In the genomic region with DNA sequence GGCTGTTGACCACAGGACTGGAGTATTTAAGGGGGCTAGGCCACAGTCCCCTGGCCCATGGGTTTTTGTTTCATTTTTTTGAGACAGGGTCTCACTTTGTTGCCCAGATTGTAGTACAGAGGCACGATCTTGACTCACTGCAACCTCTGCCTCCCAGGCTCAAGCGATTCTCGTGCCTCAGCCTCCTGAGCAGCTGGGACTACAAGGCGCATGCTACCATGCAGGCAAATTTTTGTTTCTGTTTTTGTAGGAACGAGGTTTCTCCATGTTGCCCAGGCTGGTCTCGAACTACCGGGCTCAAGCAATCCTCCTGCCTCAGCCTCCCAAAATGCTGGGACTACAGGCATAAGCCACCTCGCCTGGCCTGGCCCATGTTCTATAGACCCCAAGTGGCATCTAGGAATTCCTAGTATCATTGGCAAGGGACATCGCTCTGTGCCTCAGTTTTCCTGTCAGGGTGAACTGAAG, we compare ENCODE assay signal across 11 cellular contexts. TPM values are rescaled to one million over a fixed set of nuclear protein-coding genes. Genes with fewer than 3 reads are reported as not detected.
DNase-seq lines count a peak whose midpoint lies in the region; ATAC-seq and TF ChIP-seq lines count a peak whose summit lies in the region.
"Had no signal": no experiment of that assay in that cellular context is flagged by ENCODE, and none has a peak within 500 bp of the region (broad histone marks: within the 10 kb centered on the region; RNA-seq: fewer than 3 reads in every experiment).

No MANE protein-coding gene starts in this region.

- H3K36me3 ChIP-seq in Panc1 (ENCODE audit: control insufficient read depth, insufficient read depth, low read length) (no peaks in the 10 kb centered on the region; the same call in 1 of the 2 replicates), esophagus squamous epithelium (no peaks in the 10 kb centered on the region), rectal smooth muscle tissue (ENCODE audit: control insufficient read depth, insufficient read depth, low read length) (no peaks in the 10 kb centered on the region)

- H3K27ac ChIP-seq in CD4-positive, alpha-beta T cell (ENCODE audit: low read depth, low read length) = no peak overlapping the region
- peak overlapping the region; percentile 98 for H3K27ac ChIP-seq in Panc1 (ENCODE audit: low read length)
- H3K27ac ChIP-seq in esophagus squamous epithelium = peak overlapping the region; percentile 60 to 86 (median 68)
- H3K27ac ChIP-seq in rectal smooth muscle tissue (ENCODE audit: low read depth, low read length) = peak overlapping the region; percentile 79
- H3K27ac ChIP-seq: VCaP had no signal

- intact Hi-C loops in CD4-positive, alpha-beta T cell (cut with DNase I, micrococcal nuclease) = no loop called here
- intact Hi-C loops in Panc1 (cut with micrococcal nuclease; ENCODE audit: unreplicated experiment) = no loop called here
- intact Hi-C loops in esophagus squamous epithelium (cut with DNase I) = no loop called here

- no peak overlapping the region for H3K9ac ChIP-seq in rectal smooth muscle tissue (ENCODE audit: low read length)

- no peaks in the 10 kb centered on the region for H3K36me3 Mint-ChIP-seq in CD4-positive, alpha-beta T cell (ENCODE audit: low read depth)

- TF ChIP-seq CTCF in CD4-positive, alpha-beta T cell (IDR thresholded peaks at IDR 0.05) = no peak
- TF ChIP-seq CTCF in Panc1 (IDR thresholded peaks at IDR 0.05) (no peak), esophagus squamous epithelium (IDR thresholded peaks at IDR 0.05) (no peak)

- TF ChIP-seq POLR2A in esophagus squamous epithelium (IDR thresholded peaks at IDR 0.05) = no peak

- peaks cover 81% of the 10 kb centered on the region for H3K4me1 ChIP-seq in Panc1 (ENCODE audit: control insufficient read depth, insufficient read depth, low read length)
- peaks cover 41 to 93% (median 81%) of the 10 kb centered on the region in 3 donors for H3K4me1 ChIP-seq in esophagus squamous epithelium
- H3K4me1 ChIP-seq in rectal smooth muscle tissue (ENCODE audit: control insufficient read depth, insufficient read depth, low read length) = peaks cover 54% of the 10 kb centered on the region

- H3K9me3 ChIP-seq in CD4-positive, alpha-beta T cell (ENCODE audit: control insufficient read depth, low read length) = no peaks in the 10 kb centered on the region
- no peaks in the 10 kb centered on the region for H3K9me3 ChIP-seq in Panc1 (ENCODE audit: control insufficient read depth, insufficient read depth, low read depth, low read length)
- no peaks in the 10 kb centered on the region for H3K9me3 ChIP-seq in esophagus squamous epithelium

- POLR2A ChIA-PET in CD4-positive, alpha-beta T cell (lab: Charles Lee) = no interaction called here
- POLR2A ChIA-PET in Panc1 (lab: Charles Lee) = interaction anchor here (0.7 to 1.1 kb wide), 2 partner anchors 42 to 57 kb away, joined by 5 to 13 read pairs; no protein-coding TSS in a partner anchor

- H3K9me3 Mint-ChIP-seq in CD4-positive, alpha-beta T cell = no peaks in the 10 kb centered on the region

- H3K4me3 Mint-ChIP-seq in CD4-positive, alpha-beta T cell = no peak overlapping the region

- no peak for ATAC-seq in CD4-positive, alpha-beta T cell (ENCODE audit: poor library complexity)
- no peak for ATAC-seq in Panc1
- no peak for ATAC-seq in HG02571 (IDR thresholded peaks at IDR 0.05; ENCODE audit: unreplicated experiment)

- in situ Hi-C loops in Panc1 (cut with HindIII; ENCODE audit: low pct_unique_long_range_greater_than_20kb, low sequenced_read_pairs) = no loop called here

- H3K27me3 ChIP-seq in CD4-positive, alpha-beta T cell (ENCODE audit: control insufficient read depth, insufficient read depth, low read length) = no peaks in the 10 kb centered on the region
- H3K27me3 ChIP-seq in Panc1 (ENCODE audit: control insufficient read depth, insufficient read depth, low read length) (no peaks in the 10 kb centered on the region), esophagus squamous epithelium (peaks cover 0 to 6% (median 0%) of the 10 kb centered on the region in 4 donors), rectal smooth muscle tissue (ENCODE audit: control insufficient read depth, insufficient read depth, low read length) (no peaks in the 10 kb centered on the region)

- WGBS in esophagus squamous epithelium, 2 donors = 83 to 91% methylated on average over 8 to 9 of the region's 9 CpGs

- H3K4me1 Mint-ChIP-seq in CD4-positive, alpha-beta T cell (ENCODE audit: low read depth) = peaks cover 42% of the 10 kb centered on the region

- H3K27ac Mint-ChIP-seq in CD4-positive, alpha-beta T cell = peak overlapping the region; percentile 9

- no peak for DNase-seq in CD4-positive, alpha-beta T cell
- DNase-seq in Panc1 (ENCODE audit: low read depth, low spot score) (no peak), esophagus squamous epithelium (lab: John Stamatoyannopoulos, UW) (no peak), NCI-H524 treated with DMSO at 0.1 percent for 48 hours (lab: John Stamatoyannopoulos, UW) (no peak), AG08396 (ENCODE audit: low spot score) (no peak)
- DNase-seq in NK-92 treated with Interleukin-12 subunit alpha and Interleukin-12 subunit beta, amount 100 ng/mL, for 24 hours (lab: John Stamatoyannopoulos, UW) = no peak
- DNase-seq: activated naive CD4-positive, alpha-beta T cell; NCI-H526 treated with DMSO at 0.1 percent for 48 hours had no signal

- no TSS peak for BruUV-seq in Panc1 (replicated peaks; lab: Mats Ljungman, UMichigan)

- peaks cover 6% of the 10 kb centered on the region for H3K27me3 Mint-ChIP-seq in CD4-positive, alpha-beta T cell

- H3K4me3 ChIP-seq in Panc1 (ENCODE audit: low read depth in 2 of 2, low read length in 2 of 2) = no peak overlapping the region
- no peak overlapping the region for H3K4me3 ChIP-seq in esophagus squamous epithelium
- H3K4me3 ChIP-seq in rectal smooth muscle tissue (ENCODE audit: low read length) = no peak overlapping the region

- CTCF ChIA-PET in CD4-positive, alpha-beta T cell (lab: Charles Lee) = interaction anchor here (3.7 kb wide), 1 partner anchor 64 kb away, joined by 25 read pairs; no protein-coding TSS in a partner anchor
- CTCF ChIA-PET in Panc1 (lab: Charles Lee) = interaction anchor here (2.3 to 3.6 kb wide), 2 partner anchors 15 to 27 kb away, joined by 14 to 47 read pairs; a partner anchor contains a TSS

RNA-seq across cellular contexts. Expression of a gene that starts 14.6 kb away (rescaled TPM):
- not detected for total RNA-seq in CD4-positive, alpha-beta T cell
- total RNA-seq in Panc1 (2021; ENCODE audit: unreplicated experiment) (56.3 TPM), esophagus squamous epithelium (1 to 10 TPM; 3.5 to 8.0 (median 5.4) TPM)
- polyA plus RNA-seq in Panc1 (2012; ENCODE audit: insufficient read length) = 61.1 TPM

RNA-seq across cellular contexts. Expression of a gene that starts 20.7 kb away (rescaled TPM):
- not detected for total RNA-seq in CD4-positive, alpha-beta T cell
- total RNA-seq in Panc1 (2021; ENCODE audit: unreplicated experiment) = 0.57 TPM
- 0.51 TPM for polyA plus RNA-seq in Panc1 (2012; ENCODE audit: insufficient read length)
- not detected for total RNA-seq in esophagus squamous epithelium

RNA-seq across cellular contexts. Expression of a gene that starts 42.8 kb away (rescaled TPM):
- total RNA-seq in CD4-positive, alpha-beta T cell = 1 to 10 TPM; 3.2 to 4.2 TPM
- total RNA-seq in Panc1 (2021; ENCODE audit: unreplicated experiment) = 1,115 TPM
- 1,502 TPM for polyA plus RNA-seq in Panc1 (2012; ENCODE audit: insufficient read length)
- 100 to 1,000 TPM; 149 to 916 (median 441) TPM for total RNA-seq in esophagus squamous epithelium

RNA-seq across cellular contexts. Expression of a gene that starts 43.4 kb away (rescaled TPM):
- under 1 TPM; 0.44 to 0.56 TPM for total RNA-seq in CD4-positive, alpha-beta T cell
- total RNA-seq in Panc1 (2021; ENCODE audit: unreplicated experiment) = 0.21 TPM
- polyA plus RNA-seq in Panc1 (2012; ENCODE audit: insufficient read length) = 0.44 TPM
- total RNA-seq in esophagus squamous epithelium = under 1 TPM in 1 of 4 donors, not detected in 3; 0.18 TPM

Comparison
In these comparisons a context has a peak if more than half of its experiments do, and no peak if none do; other contexts are left out.
1. RNA of a gene that starts 14.6 kb away (total RNA-seq): 56.3 TPM in Panc1 (single experiment) and 3.5 to 8.0 TPM in esophagus squamous epithelium; not detected in CD4-positive, alpha-beta T cell; every median in the first group is over 4 times any median in the second.
2. RNA of a gene that starts 42.8 kb away (total RNA-seq): 1,115 TPM in Panc1 (single experiment) and 149 to 916 TPM in esophagus squamous epithelium; 3.2 to 4.2 TPM in CD4-positive, alpha-beta T cell; every median in the first group is over 10 times any median in the second.